Comparison of ENCODE assay signal across 9 cellular contexts in the genomic region with DNA sequence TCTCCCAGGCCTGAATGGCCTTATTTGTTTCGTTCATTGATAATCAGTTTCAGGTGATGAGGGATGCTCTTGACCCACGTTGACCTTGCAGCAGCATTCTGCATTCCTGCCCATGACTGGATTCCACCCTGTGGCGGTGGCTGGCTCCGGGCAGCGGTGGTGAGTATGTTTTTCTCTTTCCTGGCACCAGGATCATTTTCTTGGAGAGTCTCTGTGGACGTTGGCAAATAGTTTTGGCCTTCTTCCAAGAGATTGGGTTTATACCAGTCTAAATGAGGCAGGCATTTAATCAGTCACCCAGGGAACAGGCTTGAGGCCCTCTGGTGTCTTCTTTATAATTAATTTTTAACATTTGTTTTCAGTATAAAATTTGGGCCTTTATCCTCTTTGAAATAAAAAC.
DNase-seq lines count a peak whose midpoint lies in the region; ATAC-seq and TF ChIP-seq lines count a peak whose summit lies in the region.
"Had no signal": no experiment of that assay in that cellular context is flagged by ENCODE, and none has a peak within 500 bp of the region (broad histone marks: within the 10 kb centered on the region; RNA-seq: fewer than 3 reads in every experiment).

No MANE protein-coding gene starts in this region.

- ATAC-seq in HG03135 (IDR thresholded peaks at IDR 0.05; ENCODE audit: unreplicated experiment): no peak
- ATAC-seq: activated CD8-positive, alpha-beta T cell treated with anti-CD3 and anti-CD28 coated beads for 36 hours had no signal

- H3K9me3 ChIP-seq in sigmoid colon: no peaks in the 10 kb centered on the region

- no peak for TF ChIP-seq CTCF in sigmoid colon (IDR thresholded peaks at IDR 0.05)

- no peaks in the 10 kb centered on the region for H3K36me3 ChIP-seq in sigmoid colon

- H3K27me3 ChIP-seq in sigmoid colon: peaks cover 0 to 17% (median 0%) of the 10 kb centered on the region in 3 donors

- intact Hi-C loops in sigmoid colon (cut with DNase I): no loop called here

- TF ChIP-seq POLR2A in sigmoid colon (IDR thresholded peaks at IDR 0.05): no peak

- H3K4me3 ChIP-seq in sigmoid colon: no peak overlapping the region

- TF ChIP-seq EP300 in sigmoid colon (IDR thresholded peaks at IDR 0.05): no peak

- no peak overlapping the region for H3K27ac ChIP-seq in sigmoid colon

- 20 to 61% methylated on average over 6 of the region's 6 CpGs for WGBS in sigmoid colon, 2 donors

- DNase-seq in G401 (ENCODE audit: low spot score) (peak; percentile 14), NCI-H345 treated with DMSO at 0.1 percent for 48 hours (lab: John Stamatoyannopoulos, UW; ENCODE audit: unreplicated experiment) (peak; percentile 6), fibroblast of gingiva (ENCODE audit: low read depth) (peak; percentile 84), renal cortical epithelial cell (ENCODE audit: low read depth) (peak; percentile 97), NAMALWA (ENCODE audit: low spot score) (no peak), sigmoid colon (no peak)
- DNase-seq: activated CD8-positive, alpha-beta T cell treated with anti-CD3 and anti-CD28 coated beads for 36 hours; NCI-H146 had no signal

- in situ Hi-C loops in G401 (cut with HindIII; ENCODE audit: low sequenced_read_pairs): no loop called here

- no peaks in the 10 kb centered on the region for H3K4me1 ChIP-seq in sigmoid colon

Comparison
In these comparisons a context has a peak if more than half of its experiments do, and no peak if none do; other contexts are left out.
1. DNase-seq: peak in G401 (single experiment), NCI-H345 treated with DMSO at 0.1 percent for 48 hours (single experiment), fibroblast of gingiva (single experiment) and renal cortical epithelial cell (single experiment); none in NAMALWA (single experiment) and sigmoid colon (single experiment).